Comparison of ENCODE assay signal across 16 cellular contexts in the genomic region with DNA sequence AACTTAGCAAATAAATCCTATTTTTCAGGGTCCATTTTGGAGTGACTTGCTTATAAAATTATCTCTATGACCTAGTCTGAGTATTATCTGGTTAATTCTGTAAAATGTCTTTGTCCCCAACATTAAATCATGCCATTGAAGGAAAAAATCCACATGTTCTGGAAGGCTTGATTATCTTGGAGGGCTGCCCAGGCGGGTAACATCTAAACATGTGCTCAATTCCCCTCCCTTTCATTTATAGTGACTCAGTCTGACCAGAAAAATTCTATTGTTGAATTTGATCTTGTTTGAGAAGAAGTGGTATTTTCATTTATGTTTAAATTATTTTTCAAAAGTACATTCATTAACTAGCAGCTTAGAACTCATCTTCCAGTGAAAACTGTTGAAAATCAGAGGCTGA.
"Had no signal": no experiment of that assay in that cellular context is flagged by ENCODE, and none has a peak within 500 bp of the region (broad histone marks: within the 10 kb centered on the region; RNA-seq: fewer than 3 reads in every experiment).

No MANE protein-coding gene starts in this region.

- H3K4me1 ChIP-seq: foreskin keratinocyte, right atrium auricular region, tibial artery, uterus had no signal

- H3K9me3 ChIP-seq: mucosa of descending colon, right atrium auricular region, tibial artery, uterus had no signal

- H3K27me3 ChIP-seq: foreskin keratinocyte, right atrium auricular region, tibial artery, uterus had no signal

- DNase-seq: activated CD4-positive, alpha-beta T cell treated with anti-CD3 and anti-CD28 coated beads for 1 hour; activated CD4-positive, alpha-beta T cell treated with anti-CD3 and anti-CD28 coated beads, Interleukin-2, amount 50 U/mL, for 48 hours; activated CD8-positive, alpha-beta memory T cell treated with anti-CD3 and anti-CD28 coated beads, Interleukin-2, amount 10 ng/mL, durations not matched to agents 7 days and 5 days; activated effector memory CD4-positive, alpha-beta T cell treated with anti-CD3 and anti-CD28 coated beads, Interleukin-2, amount 50 U/mL, for 16 hours; activated T-cell treated with anti-CD3 and anti-CD28 coated beads, Interleukin-2, amount 50 U/mL, for 4 hours; aorta; effector memory CD4-positive, alpha-beta T cell; foreskin keratinocyte; head of caudate nucleus; mucosa of descending colon; natural killer cell; nucleus accumbens; small intestine; tibial artery; uterus had no signal

- H3K4me3 ChIP-seq: mucosa of descending colon, right atrium auricular region, tibial artery, uterus had no signal

- H3K36me3 ChIP-seq: right atrium auricular region, tibial artery, uterus had no signal
